In genomic region chr9:26166537-26166936, GRCh38 we compare ENCODE assay signal across 20 cellular contexts.
DNase-seq lines count a peak whose midpoint lies in the region; ATAC-seq, FAIRE-seq and TF ChIP-seq lines count a peak whose summit lies in the region.
"Had no signal": no experiment of that assay in that cellular context is flagged by ENCODE, and none has a peak within 500 bp of the region (broad histone marks: within the 10 kb centered on the region; RNA-seq: fewer than 3 reads in every experiment).

No MANE protein-coding gene starts in this region.

- no peaks in the 10 kb centered on the region for H4K20me1 ChIP-seq in IMR-90 (ENCODE audit: insufficient read depth, low read length)
- no peaks in the 10 kb centered on the region for H4K20me1 ChIP-seq in H1 (replicated peaks in 1 of 2; ENCODE audit: control insufficient read depth in 1 of 2, insufficient read depth in 2 of 2, low read length in 2 of 2)
- H4K20me1 ChIP-seq: BLaER1 treated with 17β-estradiol and CSF1 and Interleukin-3, amounts not matched to agents 10 nM and 100 nM had no signal

- no peak overlapping the region for H2BK120ac ChIP-seq in IMR-90 (ENCODE audit: low read depth, low read length)
- no peak overlapping the region for H2BK120ac ChIP-seq in H1 (replicated peaks; ENCODE audit: low read depth, low read length)

- H3K9me1 ChIP-seq in IMR-90 (ENCODE audit: insufficient read depth, low read length), result no peaks in the 10 kb centered on the region

- no peak overlapping the region for H2AK5ac ChIP-seq in IMR-90 (ENCODE audit: low read depth, low read length)
- H2AK5ac ChIP-seq in H1 (ENCODE audit: low read depth, low read length), result no peak overlapping the region

- H3K4me3 ChIP-seq in A549, result no peak overlapping the region
- no peak overlapping the region for H3K4me3 ChIP-seq in IMR-90 (ENCODE audit: insufficient read depth, low read depth, low read length)
- H3K4me3 ChIP-seq in H1 (ENCODE audit: extremely low read depth in 1 of 4, insufficient read depth in 2 of 4, low read depth in 3 of 4, low read length in 4 of 4), result no peak overlapping the region
- H3K4me3 ChIP-seq: BLaER1 treated with 17β-estradiol and CSF1 and Interleukin-3, amounts not matched to agents 10 nM and 100 nM had no signal

- no peaks in the 10 kb centered on the region for H3K79me2 ChIP-seq in H1 (ENCODE audit: control insufficient read depth in 1 of 2, insufficient read depth in 2 of 2, low read length in 2 of 2)

- H3K4me2 ChIP-seq in A549 (no peak overlapping the region), IMR-90 (ENCODE audit: low read depth, low read length) (no peak overlapping the region), H1 (ENCODE audit: insufficient read depth in 1 of 2, low read depth in 2 of 2, low read length in 2 of 2) (no peak overlapping the region)
- H3K4me2 ChIP-seq: BLaER1 treated with 17β-estradiol and CSF1 and Interleukin-3, amounts not matched to agents 10 nM and 100 nM had no signal

- no peak for TF ChIP-seq POLR2A in A549 (IDR thresholded peaks at IDR 0.05; ENCODE audit: low read length)
- no peak for TF ChIP-seq POLR2A in IMR-90 (IDR thresholded peaks at IDR 0.05; ENCODE audit: low read depth, low read length)
- TF ChIP-seq POLR2A in H1 (IDR thresholded peaks at IDR 0.05; ENCODE audit: control extremely low read depth in 1 of 2, low read depth in 2 of 2, low read length in 2 of 2), result no peak

- intact Hi-C loops in IMR-90 (cut with micrococcal nuclease), result loop anchor here (10.0 kb wide), 3 partner anchors 98 to 202 kb away; no protein-coding TSS in a partner anchor

- H3K36me3 ChIP-seq in IMR-90 (ENCODE audit: control insufficient read depth, insufficient read depth, low read length), result no peaks in the 10 kb centered on the region
- no peaks in the 10 kb centered on the region for H3K36me3 ChIP-seq in H1 (ENCODE audit: control insufficient read depth in 2 of 4, insufficient read depth in 4 of 4, low read length in 3 of 4)
- H3K36me3 ChIP-seq: BLaER1 treated with 17β-estradiol and CSF1 and Interleukin-3, amounts not matched to agents 10 nM and 100 nM had no signal

- H3K9ac ChIP-seq in IMR-90 (ENCODE audit: low read depth, low read length) (no peak overlapping the region), H1 (replicated peaks in 1 of 4; ENCODE audit: extremely low read depth in 1 of 4, low read depth in 3 of 4, low read length in 3 of 4) (no peak overlapping the region)
- H3K9ac ChIP-seq: BLaER1 treated with 17β-estradiol and CSF1 and Interleukin-3, amounts not matched to agents 10 nM and 100 nM had no signal

- no peak overlapping the region for H2AK9ac ChIP-seq in IMR-90 (replicated peaks; ENCODE audit: low read depth, low read length, poor library complexity)

- H3K4me1 ChIP-seq in A549 (peaks cover 14% of the 10 kb centered on the region; the same call in 1 of the 3 replicates), IMR-90 (ENCODE audit: control insufficient read depth, insufficient read depth, low read length) (peaks cover 4% of the 10 kb centered on the region), H1 (replicated peaks in 1 of 4; ENCODE audit: control insufficient read depth in 3 of 4, insufficient read depth in 4 of 4, low read length in 3 of 4) (no peaks in the 10 kb centered on the region)
- H3K4me1 ChIP-seq: Caco-2 had no signal

- H4K8ac ChIP-seq in IMR-90 (ENCODE audit: low read depth in 2 of 2, low read length in 2 of 2) (no peak overlapping the region), H1 (ENCODE audit: extremely low read depth, insufficient read depth, low read length) (no peak overlapping the region)

- no peak overlapping the region for H2BK12ac ChIP-seq in H1 (ENCODE audit: low read depth, low read length)

- CTCF ChIA-PET in A549 (lab: Yijun Ruan, JAX) (no interaction called here), IMR-90 (lab: Yijun Ruan, JAX) (interaction anchor here (0.6 kb wide), 1 partner anchor 36 kb away, joined by 3 read pairs; no protein-coding TSS in a partner anchor), H1 (lab: Charles Lee; ENCODE audit: partially characterized antibody) (no interaction called here)

- H3K23me2 ChIP-seq in H1 (ENCODE audit: low read depth, low read length), result no peaks in the 10 kb centered on the region

- H2BK5ac ChIP-seq in IMR-90 (ENCODE audit: low read depth, low read length, poor library complexity, severe bottlenecking), result no peak overlapping the region
- no peak overlapping the region for H2BK5ac ChIP-seq in H1 (ENCODE audit: low read depth, low read length)

- in situ Hi-C loops in IMR-90 (cut with MboI; ENCODE audit: low sequenced_read_pairs), result no loop called here

- DNase-seq in A549 (ENCODE audit: low read depth in 1 of 2, low spot score in 1 of 2) (no peak), IMR-90 (no peak), H1 (ENCODE audit: low read depth in 1 of 2, low spot score in 2 of 2) (no peak), T-helper 9 cell (no peak)
- no peak for DNase-seq in activated CD8-positive, alpha-beta memory T cell treated with anti-CD3 and anti-CD28 coated beads, Interleukin-2, amount 50 U/mL, for 4 hours
- DNase-seq: 8988T; AML-193; Caco-2; Calu3; CD4-positive, alpha-beta T cell; CD8-positive, alpha-beta T cell; DMS79 treated with DMSO at 0.1 percent for 48 hours; GF-D8 had no signal

- H4K5ac ChIP-seq in IMR-90 (ENCODE audit: low read depth, low read length) (no peak overlapping the region), H1 (ENCODE audit: insufficient read length, low read depth, low read length) (no peak overlapping the region)

- H4K91ac ChIP-seq in IMR-90 (ENCODE audit: insufficient read depth, low read depth, low read length) (no peak overlapping the region), H1 (replicated peaks; ENCODE audit: insufficient read length, low read length) (no peak overlapping the region)

- TF ChIP-seq EP300 in A549 (IDR thresholded peaks at IDR 0.05) (no peak), H1 (IDR thresholded peaks at IDR 0.05; ENCODE audit: borderline replicate concordance in 1 of 2, low read depth in 2 of 2, low read length in 2 of 2) (no peak)

- H3K79me1 ChIP-seq in IMR-90 (ENCODE audit: low read depth in 1 of 2, low read length in 2 of 2) (no peaks in the 10 kb centered on the region), H1 (ENCODE audit: low read depth, low read length) (no peaks in the 10 kb centered on the region)

- TF ChIP-seq RAD21 in A549 (conservative IDR thresholded peaks at IDR 0.05 in 1 of 2, IDR thresholded peaks at IDR 0.05 in 1 of 2) (no peak), IMR-90 (IDR thresholded peaks at IDR 0.05; ENCODE audit: low read length) (no peak), H1 (IDR thresholded peaks at IDR 0.05 in 1 of 2, conservative IDR thresholded peaks at IDR 0.05 in 1 of 2; ENCODE audit: low read depth in 2 of 2, low read length in 2 of 2) (no peak)

- no peaks in the 10 kb centered on the region for H3K27me3 ChIP-seq in IMR-90 (ENCODE audit: control insufficient read depth, insufficient read depth, low read length)
- no peaks in the 10 kb centered on the region for H3K27me3 ChIP-seq in H1 (replicated peaks in 1 of 4; ENCODE audit: control insufficient read depth in 3 of 4, extremely low read depth in 1 of 4, insufficient read depth in 3 of 4, low read length in 3 of 4)
- H3K27me3 ChIP-seq: BLaER1 treated with 17β-estradiol and CSF1 and Interleukin-3, amounts not matched to agents 10 nM and 100 nM had no signal

- TF ChIP-seq CTCF in A549 (IDR thresholded peaks at IDR 0.05) (no peak), IMR-90 (conservative IDR thresholded peaks at IDR 0.05; ENCODE audit: low read depth, low read length) (no peak), H1 (IDR thresholded peaks at IDR 0.05; ENCODE audit: control extremely low read depth in 1 of 3, insufficient read depth in 1 of 3, low read depth in 1 of 3, low read length in 3 of 3) (no peak)

- H3K27ac ChIP-seq in A549 (no peak overlapping the region), IMR-90 (ENCODE audit: insufficient read depth, low read length) (no peak overlapping the region), H1 (ENCODE audit: low read depth, low read length) (no peak overlapping the region)
- H3K27ac ChIP-seq: BLaER1 treated with 17β-estradiol and CSF1 and Interleukin-3, amounts not matched to agents 10 nM and 100 nM; C4-2B had no signal

- H3K18ac ChIP-seq in IMR-90 (ENCODE audit: low read depth, low read length) (no peak overlapping the region), H1 (ENCODE audit: extremely low read depth, low read length) (no peak overlapping the region)

- no TSS peak for BruUV-seq in IMR-90 (replicated peaks; lab: Mats Ljungman, UMichigan)

- H2BK15ac ChIP-seq in IMR-90 (ENCODE audit: low read depth, low read length) (no peak overlapping the region), H1 (ENCODE audit: low read length) (no peak overlapping the region)

- H3K4ac ChIP-seq in IMR-90 (ENCODE audit: low read depth, low read length) (no peak overlapping the region), H1 (replicated peaks; ENCODE audit: insufficient read length, low read depth, low read length) (no peak overlapping the region)

- no peak overlapping the region for H2BK20ac ChIP-seq in IMR-90 (ENCODE audit: low read depth, low read length)
- H2BK20ac ChIP-seq in H1 (ENCODE audit: low read length), result no peak overlapping the region

- dilution Hi-C loops in IMR-90 (cut with HindIII; ENCODE audit: low sequenced_read_pairs, unreplicated experiment), result no loop called here

- no peak overlapping the region for H3K56ac ChIP-seq in IMR-90 (ENCODE audit: extremely low read depth, insufficient read depth, low read length)
- H3K56ac ChIP-seq in H1 (replicated peaks; ENCODE audit: insufficient read length, low read depth, low read length), result no peak overlapping the region

- FAIRE-seq in A549 (lab: Jason Lieb, UNC) (no peak), H1 (lab: Jason Lieb, UNC) (no peak)
- FAIRE-seq: A204.1, D721Med, G401.6, GM12891, GM19239 had no signal

- H3K23ac ChIP-seq in IMR-90 (ENCODE audit: low read depth, low read length), result no peak overlapping the region
- H3K23ac ChIP-seq in H1 (ENCODE audit: insufficient read length), result no peak overlapping the region

- H2AFZ ChIP-seq in IMR-90 (replicated peaks; ENCODE audit: low read length, poor library complexity) (no peak overlapping the region), H1 (ENCODE audit: low read length) (no peak overlapping the region)

- H3K9me3 ChIP-seq in A549 (no peaks in the 10 kb centered on the region), IMR-90 (ENCODE audit: control insufficient read depth, insufficient read depth, low read length) (no peaks in the 10 kb centered on the region), H1 (ENCODE audit: insufficient read depth in 2 of 2, low read depth in 1 of 2, low read length in 1 of 2) (no peaks in the 10 kb centered on the region)
- H3K9me3 ChIP-seq: BLaER1 treated with 17β-estradiol and CSF1 and Interleukin-3, amounts not matched to agents 10 nM and 100 nM; Caco-2 had no signal

- POLR2A ChIA-PET in A549 (lab: Yijun Ruan, JAX), result no interaction called here
- POLR2A ChIA-PET in IMR-90 (lab: Charles Lee; ENCODE audit: unreplicated experiment), result no interaction called here
- POLR2A ChIA-PET in H1 (lab: Charles Lee; ENCODE audit: partially characterized antibody), result no interaction called here

- H3K14ac ChIP-seq in IMR-90 (replicated peaks; ENCODE audit: low read depth, low read length) (no peak overlapping the region), H1 (ENCODE audit: insufficient read length) (no peak overlapping the region)

- ATAC-seq in A549, result no peak
- no peak for ATAC-seq in IMR-90 (ENCODE audit: low read depth)
- ATAC-seq: CD8-positive, alpha-beta T cell had no signal

TF ChIP-seq in IMR-90, 13 proteins besides CTCF, POLR2A, EP300 and RAD21 (continues in another document):
- no peak for TF ChIP-seq CEBPB (IDR thresholded peaks at IDR 0.05; ENCODE audit: low read depth, low read length)

Comparison
In these comparisons a context has a peak if more than half of its experiments do, and no peak if none do; other contexts are left out.
1. Of the 18 proteins assayed by ChIP-seq in both H1 and A549: peak only in H1: none; only in A549: none; in both: MAFK; in neither: 17.